8 cellular contexts compared by ENCODE assay signal in genomic region chr12:53221203-53222076, GRCh38. TPM values are rescaled to one million over a fixed set of nuclear protein-coding genes. Genes with fewer than 3 reads are reported as not detected.
DNase-seq lines count a peak whose midpoint lies in the region; ATAC-seq and TF ChIP-seq lines count a peak whose summit lies in the region.

No MANE protein-coding gene starts in this region.

- 1% methylated on average over 55 to 71 of the region's 71 CpGs for WGBS in adipose tissue, 3 donors

- ATAC-seq in HG02938 (IDR thresholded peaks at IDR 0.05; ENCODE audit: unreplicated experiment) (peak; percentile 23), left cardiac atrium (peak; percentile 63 to 66)

- intact Hi-C loops in left cardiac atrium (cut with DNase I), result loop anchor here in 1 of 2 donors (5.0 kb wide), 1 partner anchor 46 kb away; the partner anchor contains the start of gene ESPL1

- H3K27ac ChIP-seq in adipose tissue (ENCODE audit: low read depth, low read length) (peak overlapping the region; percentile 90), parathyroid adenoma (peak overlapping the region; percentile 99)

- H3K9ac ChIP-seq in parathyroid adenoma, result peak overlapping the region; percentile 88

- no peaks in the 10 kb centered on the region for H3K79me2 ChIP-seq in parathyroid adenoma

- DNase-seq in A172 (ENCODE audit: low spot score) (peak; percentile 25), GM12865 (ENCODE audit: low read depth) (peak; percentile 67), OCI-M2 (lab: John Stamatoyannopoulos, UW; ENCODE audit: unreplicated experiment) (peak; percentile 19), left cardiac atrium (peak; percentile 79), NCI-H128 (lab: John Stamatoyannopoulos, UW; ENCODE audit: unreplicated experiment) (no peak)

- H3K4me3 ChIP-seq in GM12865 (ENCODE audit: low read depth, low read length) (peak overlapping the region; percentile 60), parathyroid adenoma (ENCODE audit: low read depth, low read length) (peak overlapping the region; percentile 79)

- H2AFZ ChIP-seq in parathyroid adenoma, result peak overlapping the region; percentile 90

- TF ChIP-seq CTCF in GM12865 (IDR thresholded peaks at IDR 0.05; ENCODE audit: insufficient read depth, low read depth, low read length, missing control alignments) (peak; percentile 25), parathyroid adenoma (IDR thresholded peaks at IDR 0.05) (peak; percentile 39)

- H3K4me1 ChIP-seq in parathyroid adenoma, result peaks cover 12% of the 10 kb centered on the region

- H3K36me3 ChIP-seq in parathyroid adenoma (ENCODE audit: control insufficient read depth, insufficient read depth, low read length), result no peaks in the 10 kb centered on the region

- H3K4me2 ChIP-seq in parathyroid adenoma (ENCODE audit: low read length), result peak overlapping the region; percentile 100

- no peaks in the 10 kb centered on the region for H3K27me3 ChIP-seq in parathyroid adenoma (ENCODE audit: control insufficient read depth, insufficient read depth, low read length)

- no peaks in the 10 kb centered on the region for H3K9me3 ChIP-seq in parathyroid adenoma (ENCODE audit: control insufficient read depth, low read length)

RNA-seq across cellular contexts. Expression of gene RARG, which starts 10.6 kb away (rescaled TPM):
- total RNA-seq in A172 (2014; rRNA removed; shearing (Covaris generic)), result 19.2 and 25.0 TPM in 2 replicates
- 10 to 100 TPM in 1 of 3 donors, 1 to 10 TPM in 2; 4.5 to 31.0 (median 9.4) TPM for polyA plus RNA-seq in adipose tissue
- 10 to 100 TPM; 13.5 to 24.1 TPM for total RNA-seq in left cardiac atrium

RNA-seq across cellular contexts. Expression of gene ITGB7, which starts 14.4 kb away (rescaled TPM):
- 0.09 and 2.1 TPM in 2 replicates for total RNA-seq in A172 (2014; rRNA removed; shearing (Covaris generic))
- 1 to 10 TPM; 1.9 to 3.0 (median 2.3) TPM for polyA plus RNA-seq in adipose tissue
- total RNA-seq in left cardiac atrium, result 1 to 10 TPM in 1 of 2 donors, under 1 TPM in 1; 0.81 to 2.1 TPM

RNA-seq across cellular contexts. Expression of gene CSAD, which starts 40.7 kb away (rescaled TPM):
- total RNA-seq in A172 (2014; rRNA removed; shearing (Covaris generic)), result 2.6 and 9.2 TPM in 2 replicates
- 100 to 1,000 TPM in 1 of 3 donors, 10 to 100 TPM in 2; 36.3 to 167 (median 91.0) TPM for polyA plus RNA-seq in adipose tissue
- 10 to 100 TPM; 16.8 to 19.7 TPM for total RNA-seq in left cardiac atrium

RNA-seq across cellular contexts. Expression of gene ZNF740, which starts 40.9 kb away (rescaled TPM):
- 3.0 and 15.2 TPM in 2 replicates for total RNA-seq in A172 (2014; rRNA removed; shearing (Covaris generic))
- 1 to 10 TPM; 6.3 to 9.2 (median 9.1) TPM for polyA plus RNA-seq in adipose tissue
- 10 to 100 TPM; 19.0 to 20.0 TPM for total RNA-seq in left cardiac atrium

RNA-seq across cellular contexts. Expression of gene ESPL1, which starts 46.7 kb away (rescaled TPM):
- 19.1 and 29.4 TPM in 2 replicates for total RNA-seq in A172 (2014; rRNA removed; shearing (Covaris generic))
- polyA plus RNA-seq in adipose tissue, result under 1 TPM; 0.08 to 0.55 (median 0.45) TPM
- total RNA-seq in left cardiac atrium, result 1 to 10 TPM in 1 of 2 donors, under 1 TPM in 1; 0.58 to 1.3 TPM
